ENCODE assay signal across 8 cellular contexts in genomic region chr4:176195184-176195978, GRCh38. TPM values are rescaled to one million over a fixed set of nuclear protein-coding genes. Genes with fewer than 3 reads are reported as not detected.
A peak's percentile ranks its signal among the peaks of the same experiment; 100 is the strongest.
DNase-seq lines count a peak whose midpoint lies in the region; TF ChIP-seq lines count a peak whose summit lies in the region.

SPATA4 (minus strand) TSS chr4:176195585; CDS start chr4:176195562, 23 bp downstream.

- no peaks in the 10 kb centered on the region for H3K9me3 ChIP-seq in MM.1S (replicated peaks; ENCODE audit: insufficient read depth, low read length)

- peaks cover 8% of the 10 kb centered on the region; the same call in 1 of the 2 replicates for H3K4me1 ChIP-seq in MM.1S (ENCODE audit: low read length)

- no peaks in the 10 kb centered on the region for H3K27me3 Mint-ChIP-seq in nephron (ENCODE audit: low read depth)

- H3K9me2 ChIP-seq in MM.1S (replicated peaks; ENCODE audit: insufficient read depth, low read length), result no peaks in the 10 kb centered on the region

- H3K27ac Mint-ChIP-seq in nephron, result peak within 1 kb of the TSS; percentile 93 to 96 (median 95)

- no peaks in the 10 kb centered on the region for H3K9me3 Mint-ChIP-seq in nephron

- peak within 1 kb of the TSS; percentile 86 for H2AFZ ChIP-seq in MM.1S (ENCODE audit: low read length)

- no peaks in the 10 kb centered on the region for H3K27me3 ChIP-seq in MM.1S (replicated peaks; ENCODE audit: insufficient read depth, low read length)

- H3K4me1 Mint-ChIP-seq in nephron, result peaks cover 14% of the 10 kb centered on the region

- H3K27ac ChIP-seq in MM.1S (ENCODE audit: low read length), result peak within 1 kb of the TSS; percentile 41; the same call in 1 of the 2 replicates

- H3K4me3 ChIP-seq in MM.1S (ENCODE audit: low read length) (peak within 1 kb of the TSS; percentile 69), fibroblast of the aortic adventitia (ENCODE audit: low read depth, low read length) (peak within 1 kb of the TSS; percentile 96)

- peak within 1 kb of the TSS; percentile 91 to 94 (median 94) for H3K4me3 Mint-ChIP-seq in nephron

- H3K9ac ChIP-seq in MM.1S (ENCODE audit: low read length), result peak within 1 kb of the TSS; percentile 38; the same call in 1 of the 2 replicates

- no peaks in the 10 kb centered on the region for H4K20me1 ChIP-seq in MM.1S (ENCODE audit: insufficient read depth, low read length)

- H3K36me3 Mint-ChIP-seq in nephron (ENCODE audit: low read depth), result no peaks in the 10 kb centered on the region

- DNase-seq in EL (peak; percentile 90), HCEC 1CT (peak; percentile 89), MM.1S (peak; percentile 96), SHP77 treated with DMSO at 0.1 percent for 48 hours (lab: John Stamatoyannopoulos, UW) (peak; percentile 68), activated gamma-delta T cell (lab: John Stamatoyannopoulos, UW) (peak; percentile 86), fibroblast of the aortic adventitia (ENCODE audit: low read depth) (peak; percentile 88)
- DNase-seq in stimulated activated naive CD4-positive, alpha-beta T cell treated with Interleukin-2 at 50 U/mL for 16 hours (lab: John Stamatoyannopoulos, UW), result peak; percentile 96

- no peak for TF ChIP-seq CTCF in MM.1S (IDR thresholded peaks at IDR 0.05; ENCODE audit: low read length)
- no peak for TF ChIP-seq CTCF in fibroblast of the aortic adventitia (IDR thresholded peaks at IDR 0.05; ENCODE audit: insufficient read depth, low read length)
- TF ChIP-seq CTCF in nephron (IDR thresholded peaks at IDR 0.05; ENCODE audit: unreplicated experiment in 3 of 3), result no peak

- H3K79me2 ChIP-seq in MM.1S (ENCODE audit: low read length), result no peaks in the 10 kb centered on the region

- peak within 1 kb of the TSS; percentile 85 for H3K4me2 ChIP-seq in MM.1S (ENCODE audit: low read depth, low read length)

- H3F3A ChIP-seq in MM.1S (ENCODE audit: insufficient read depth, low read length), result peaks cover 6% of the 10 kb centered on the region; the same call in 1 of the 2 replicates

- no peaks in the 10 kb centered on the region for H3K36me3 ChIP-seq in MM.1S (replicated peaks; ENCODE audit: insufficient read depth, low read length)

RNA-seq across cellular contexts. Expression of gene SPATA4, which starts in this region (rescaled TPM):
- total RNA-seq in fibroblast of the aortic adventitia (ENCODE audit: low replicate concordance), result 0.36 TPM in 1 of 2 replicates, not detected in the other

Comparison
In these comparisons a context has a peak if more than half of its experiments do, and no peak if none do; other contexts are left out.
1. Peak in every context shown above with its lines: DNase-seq, H3K4me3 ChIP-seq and H3K27ac ChIP-seq.
2. Peak in DNase-seq and H3K4me3 ChIP-seq in fibroblast of the aortic adventitia; RNA of the gene not detected or under 1 TPM.